ENCODE assay signal across 8 cellular contexts in the genomic region with DNA sequence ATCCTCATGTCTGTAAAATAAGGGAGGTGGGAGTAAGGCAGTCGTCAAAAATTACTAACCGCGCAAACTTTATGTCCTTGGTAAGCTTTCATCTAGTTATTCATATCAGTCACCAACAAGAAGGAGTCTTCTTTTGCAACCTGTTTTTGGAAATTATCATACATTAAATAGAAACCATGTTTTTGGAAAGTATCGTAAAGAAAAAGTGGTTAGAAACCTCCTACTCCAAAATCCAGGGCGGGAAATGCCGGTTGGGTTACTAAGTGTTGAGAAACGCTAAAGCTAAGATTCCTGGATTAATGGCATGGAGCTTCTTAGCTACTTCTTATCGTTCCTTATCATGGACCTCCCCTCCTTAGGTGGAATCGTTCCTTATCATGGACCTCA. TPM values are rescaled to one million over a fixed set of nuclear protein-coding genes. Genes with fewer than 3 reads are reported as not detected.
DNase-seq lines count a peak whose midpoint lies in the region; TF ChIP-seq lines count a peak whose summit lies in the region.

No MANE protein-coding gene starts in this region.

- H3K4me1 Mint-ChIP-seq in activated naive CD4-positive, alpha-beta T cell treated with anti-CD3 and anti-CD28 coated beads, Interleukin-2, amount 10 ng/mL, durations not matched to agents 7 days and 5 days = peaks cover 11% of the 10 kb centered on the region
- H3K4me1 Mint-ChIP-seq in activated naive CD8-positive, alpha-beta T cell (ENCODE audit: low read depth) = peaks cover 16% of the 10 kb centered on the region
- peaks cover 13% of the 10 kb centered on the region for H3K4me1 Mint-ChIP-seq in type B pancreatic cell (ENCODE audit: unreplicated experiment)

- H3K36me3 ChIP-seq in kidney epithelial cell (ENCODE audit: control insufficient read depth, insufficient read depth, low read length) = peaks cover 2% of the 10 kb centered on the region

- DNase-seq in activated naive CD4-positive, alpha-beta T cell treated with anti-CD3 and anti-CD28 coated beads, Interleukin-2, amount 10 ng/mL, durations not matched to agents 7 days and 5 days = no peak
- DNase-seq in activated naive CD4-positive, alpha-beta T cell treated with Interleukin-2 at 50 U/mL for 16 hours = no peak
- DNase-seq in kidney epithelial cell (ENCODE audit: low read depth) (no peak), type B pancreatic cell (ENCODE audit: extremely low spot score, unreplicated experiment) (no peak), nucleus accumbens (lab: John Stamatoyannopoulos, UW) (no peak), NCI-H1694 (lab: John Stamatoyannopoulos, UW) (no peak), NCI-H526 (lab: John Stamatoyannopoulos, UW) (no peak)

- H3K27ac Mint-ChIP-seq in activated naive CD4-positive, alpha-beta T cell treated with anti-CD3 and anti-CD28 coated beads, Interleukin-2, amount 10 ng/mL, durations not matched to agents 7 days and 5 days = no peak overlapping the region
- H3K27ac Mint-ChIP-seq in activated naive CD8-positive, alpha-beta T cell = no peak overlapping the region
- no peak overlapping the region for H3K27ac Mint-ChIP-seq in type B pancreatic cell

- H3K9me3 Mint-ChIP-seq in activated naive CD4-positive, alpha-beta T cell treated with anti-CD3 and anti-CD28 coated beads, Interleukin-2, amount 10 ng/mL, durations not matched to agents 7 days and 5 days = no peaks in the 10 kb centered on the region
- no peaks in the 10 kb centered on the region for H3K9me3 Mint-ChIP-seq in activated naive CD8-positive, alpha-beta T cell (ENCODE audit: low read depth)
- no peaks in the 10 kb centered on the region for H3K9me3 Mint-ChIP-seq in type B pancreatic cell

- no peaks in the 10 kb centered on the region for H3K27me3 Mint-ChIP-seq in activated naive CD4-positive, alpha-beta T cell treated with anti-CD3 and anti-CD28 coated beads, Interleukin-2, amount 10 ng/mL, durations not matched to agents 7 days and 5 days
- H3K27me3 Mint-ChIP-seq in activated naive CD8-positive, alpha-beta T cell = no peaks in the 10 kb centered on the region
- no peaks in the 10 kb centered on the region for H3K27me3 Mint-ChIP-seq in type B pancreatic cell

- H3K4me3 ChIP-seq in kidney epithelial cell (ENCODE audit: low read depth, low read length) = peak overlapping the region; percentile 60

- H3K4me3 Mint-ChIP-seq in activated naive CD4-positive, alpha-beta T cell treated with anti-CD3 and anti-CD28 coated beads, Interleukin-2, amount 10 ng/mL, durations not matched to agents 7 days and 5 days = peak overlapping the region; percentile 83
- H3K4me3 Mint-ChIP-seq in activated naive CD8-positive, alpha-beta T cell = peak overlapping the region; percentile 91
- peak overlapping the region; percentile 93 for H3K4me3 Mint-ChIP-seq in type B pancreatic cell

- TF ChIP-seq CTCF in kidney epithelial cell (IDR thresholded peaks at IDR 0.05; ENCODE audit: insufficient read depth, low read length, poor library complexity, severe bottlenecking) (no peak), type B pancreatic cell (conservative IDR thresholded peaks at IDR 0.05) (no peak)

- no peaks in the 10 kb centered on the region for H3K27me3 ChIP-seq in kidney epithelial cell (ENCODE audit: control insufficient read depth, insufficient read depth, low read length)

- H3K36me3 Mint-ChIP-seq in activated naive CD4-positive, alpha-beta T cell treated with anti-CD3 and anti-CD28 coated beads, Interleukin-2, amount 10 ng/mL, durations not matched to agents 7 days and 5 days = no peaks in the 10 kb centered on the region
- peaks cover 9% of the 10 kb centered on the region for H3K36me3 Mint-ChIP-seq in activated naive CD8-positive, alpha-beta T cell
- peaks cover 11% of the 10 kb centered on the region for H3K36me3 Mint-ChIP-seq in type B pancreatic cell

- CTCF ChIA-PET in activated naive CD4-positive, alpha-beta T cell treated with anti-CD3 and anti-CD28 coated beads, Interleukin-2, amount 10 ng/mL, durations not matched to agents 7 days and 5 days (lab: Charles Lee) = interaction anchor here (0.8 to 1.5 kb wide), 2 partner anchors 9 kb away, joined by 3 to 7 read pairs; no protein-coding TSS in a partner anchor

RNA-seq across cellular contexts. Expression of a gene that starts 0.8 kb away (rescaled TPM):
- 7.3 and 8.7 TPM in 2 replicates for total RNA-seq in kidney epithelial cell
- total RNA-seq in type B pancreatic cell (ENCODE audit: low replicate concordance) = 5.0 and 11.2 TPM in 2 replicates

RNA-seq across cellular contexts. Expression of a gene that starts 29.4 kb away (rescaled TPM):
- total RNA-seq in kidney epithelial cell (0.29 TPM in 1 of 2 replicates, not detected in the other), type B pancreatic cell (ENCODE audit: low replicate concordance) (0.38 and 4.6 TPM in 2 replicates)
